4 cellular contexts compared by ENCODE assay signal in the genomic region with DNA sequence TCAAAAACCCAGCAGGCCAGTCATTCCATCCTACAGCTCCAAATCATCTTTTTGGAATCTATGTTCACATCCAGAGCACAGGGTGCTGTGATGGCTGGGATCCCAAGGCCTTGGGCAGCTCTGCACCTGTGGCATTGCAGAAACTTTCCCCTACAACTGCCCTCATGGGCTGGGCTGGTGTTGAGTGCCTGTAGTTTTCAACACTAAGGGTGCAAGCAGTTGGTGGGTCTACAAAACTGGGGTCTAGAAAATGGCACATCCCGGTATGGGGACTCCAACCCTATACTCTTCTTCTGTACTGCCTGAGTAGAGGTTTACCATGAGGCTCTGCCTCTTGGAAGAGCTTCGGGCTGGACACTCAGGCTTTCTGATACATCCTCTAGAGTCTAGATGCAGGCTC.
"Had no signal": no experiment of that assay in that cellular context is flagged by ENCODE, and none has a peak within 500 bp of the region (broad histone marks: within the 10 kb centered on the region; RNA-seq: fewer than 3 reads in every experiment).

No MANE protein-coding gene starts in this region.

- DNase-seq: H9, HCEC 1CT, IMR-90 had no signal

- H3K4me3 ChIP-seq: GM23338 had no signal

- ATAC-seq: GM23338 had no signal
